10 cellular contexts compared by ENCODE assay signal in genomic region chr1:40396420-40396819, GRCh38. TPM values are rescaled to one million over a fixed set of nuclear protein-coding genes. Genes with fewer than 3 reads are reported as not detected.
DNase-seq lines count a peak whose midpoint lies in the region; TF ChIP-seq lines count a peak whose summit lies in the region.
"Had no signal": no experiment of that assay in that cellular context is flagged by ENCODE, and none has a peak within 500 bp of the region (broad histone marks: within the 10 kb centered on the region; RNA-seq: fewer than 3 reads in every experiment).

No MANE protein-coding gene starts in this region.

- H3K9ac ChIP-seq in OCI-LY3 (ENCODE audit: low read length), result 0 out of 2 replicates have a peak overlapping the region, but pooled peaks have one; percentile 24

- H3K4me1 ChIP-seq in OCI-LY3 (ENCODE audit: low read length) (peaks cover 87% of the 10 kb centered on the region), esophagus squamous epithelium (peaks cover 4 to 44% (median 20%) of the 10 kb centered on the region in 3 donors), testis (no peaks in the 10 kb centered on the region)
- H3K4me1 ChIP-seq: uterus had no signal

- no peak for TF ChIP-seq CTCF in GM12865 (IDR thresholded peaks at IDR 0.05; ENCODE audit: insufficient read depth, low read depth, low read length, missing control alignments)
- no peak for TF ChIP-seq CTCF in OCI-LY3 (IDR thresholded peaks at IDR 0.05; ENCODE audit: low read depth, low read length)
- no peak for TF ChIP-seq CTCF in esophagus squamous epithelium (IDR thresholded peaks at IDR 0.05)
- no peak for TF ChIP-seq CTCF in testis (IDR thresholded peaks at IDR 0.05)

- no peaks in the 10 kb centered on the region for H4K20me1 ChIP-seq in OCI-LY3 (ENCODE audit: insufficient read depth, low read length)

- 38 to 63% methylated on average over 1 of the region's 1 CpG for WGBS in esophagus squamous epithelium, 2 donors
- WGBS in testis, 2 donors, result 58 to 72% methylated on average over 1 of the region's 1 CpG

- H3K4me2 ChIP-seq in OCI-LY3 (ENCODE audit: low read length), result peak overlapping the region; percentile 51

- peaks cover 94% of the 10 kb centered on the region for H3K79me2 ChIP-seq in OCI-LY3 (ENCODE audit: low read length)

- no peak for TF ChIP-seq POLR2A in esophagus squamous epithelium (IDR thresholded peaks at IDR 0.05)
- TF ChIP-seq POLR2A in testis (IDR thresholded peaks at IDR 0.05), result no peak

- H3K27me3 ChIP-seq in OCI-LY3 (ENCODE audit: low read depth, low read length) (no peaks in the 10 kb centered on the region), esophagus squamous epithelium (no peaks in the 10 kb centered on the region), testis (no peaks in the 10 kb centered on the region)
- H3K27me3 ChIP-seq: uterus had no signal

- peak overlapping the region; percentile 14 for H3K4me3 ChIP-seq in GM12865 (ENCODE audit: low read depth, low read length)
- no peak overlapping the region for H3K4me3 ChIP-seq in OCI-LY3 (ENCODE audit: low read length)
- H3K4me3 ChIP-seq in esophagus squamous epithelium, result no peak overlapping the region
- H3K4me3 ChIP-seq in skin epidermis, result no peak overlapping the region
- no peak overlapping the region for H3K4me3 ChIP-seq in testis
- H3K4me3 ChIP-seq: uterus had no signal

- H2AFZ ChIP-seq in OCI-LY3 (ENCODE audit: low read depth, low read length), result no peak overlapping the region

- H3K36me3 ChIP-seq in OCI-LY3 (replicated peaks; ENCODE audit: low read depth, low read length) (peaks cover 3% of the 10 kb centered on the region), esophagus squamous epithelium (no peaks in the 10 kb centered on the region), testis (ENCODE audit: low read depth, missing control alignments) (no peaks in the 10 kb centered on the region)
- H3K36me3 ChIP-seq: uterus had no signal

- no peaks in the 10 kb centered on the region for H3K9me3 ChIP-seq in OCI-LY3 (ENCODE audit: insufficient read depth, low read length)
- H3K9me3 ChIP-seq in esophagus squamous epithelium, result no peaks in the 10 kb centered on the region
- no peaks in the 10 kb centered on the region for H3K9me3 ChIP-seq in testis
- H3K9me3 ChIP-seq: uterus had no signal

- intact Hi-C loops in esophagus squamous epithelium (cut with DNase I) (no loop called here), testis (cut with DNase I; ENCODE audit: low total_unique reads) (no loop called here)

- H3K27ac ChIP-seq in OCI-LY3 (ENCODE audit: low read length), result peak overlapping the region; percentile 49
- H3K27ac ChIP-seq in esophagus squamous epithelium, result peak overlapping the region; percentile 42 to 91 (median 72)
- H3K27ac ChIP-seq in skin epidermis, result peak overlapping the region in 14 of 21 experiments; percentile 6 to 96 (median 48)
- peak overlapping the region in 1 of 2 donors; percentile 23 for H3K27ac ChIP-seq in testis

- DNase-seq in GM12865 (ENCODE audit: low read depth) (peak; percentile 60), esophagus squamous epithelium (lab: John Stamatoyannopoulos, UW) (no peak), testis (no peak), GDM1 (lab: John Stamatoyannopoulos, UW) (no peak), NCI-H1417 treated with DMSO at 0.1 percent for 48 hours (lab: John Stamatoyannopoulos, UW) (no peak)
- DNase-seq: DMS79; stimulated activated CD4-positive, alpha-beta T cell treated with anti-CD3 and anti-CD28 coated beads, Interleukin-4, amount 100 ng/mL, for 4 hours; uterus had no signal

RNA-seq across cellular contexts. Expression of gene SMAP2, which starts 22.9 kb away (rescaled TPM):
- total RNA-seq in esophagus squamous epithelium (10 to 100 TPM; 15.1 to 34.9 (median 23.8) TPM), testis (10 to 100 TPM; 23.0 to 27.1 TPM)
- polyA plus RNA-seq in testis (ENCODE audit: insufficient read depth, low read depth, low replicate concordance), result 44.3 TPM

RNA-seq across cellular contexts. Expression of gene ZFP69B, which starts 53.9 kb away (rescaled TPM):
- total RNA-seq in esophagus squamous epithelium (1 to 10 TPM in 1 of 4 donors, under 1 TPM in 3; 0.57 to 1.6 (median 0.70) TPM), testis (1 to 10 TPM; 4.2 to 4.6 TPM)
- polyA plus RNA-seq in testis (ENCODE audit: insufficient read depth, low read depth, low replicate concordance), result 3.0 TPM
